8 cellular contexts compared by ENCODE assay signal in genomic region chr2:70978388-70979357, GRCh38. TPM values are rescaled to one million over a fixed set of nuclear protein-coding genes. Genes with fewer than 3 reads are reported as not detected.
A peak's percentile ranks its signal among the peaks of the same experiment; 100 is the strongest.
DNase-seq lines count a peak whose midpoint lies in the region; ATAC-seq and TF ChIP-seq lines count a peak whose summit lies in the region.

TSS of gene ANKRD53 (plus strand) at chr2:70978630. CDS start at chr2:70978646, 16 bp downstream.

- no peak within 1 kb of the TSS for H4K5ac ChIP-seq in mesendoderm (ENCODE audit: low read length)

- H3K27ac Mint-ChIP-seq in activated naive CD4-positive, alpha-beta T cell treated with anti-CD3 and anti-CD28 coated beads, Interleukin-2, amount 10 ng/mL, durations not matched to agents 7 days and 5 days, result peak within 1 kb of the TSS; percentile 88

- peak within 1 kb of the TSS; percentile 88 for H3K4me2 ChIP-seq in mesendoderm (ENCODE audit: low read length)

- H3K79me1 ChIP-seq in mesendoderm (ENCODE audit: low read length), result no peaks in the 10 kb centered on the region

- CTCF ChIA-PET in activated naive CD4-positive, alpha-beta T cell treated with anti-CD3 and anti-CD28 coated beads, Interleukin-2, amount 10 ng/mL, durations not matched to agents 7 days and 5 days (lab: Charles Lee), result interaction anchor here (0.8 to 1.6 kb wide), 5 partner anchors 12 to 28 kb away, joined by 3 to 13 read pairs (median 6); no protein-coding TSS in a partner anchor

- H3K27me3 Mint-ChIP-seq in activated naive CD4-positive, alpha-beta T cell treated with anti-CD3 and anti-CD28 coated beads, Interleukin-2, amount 10 ng/mL, durations not matched to agents 7 days and 5 days, result peaks cover 13% of the 10 kb centered on the region

- H3K4me1 ChIP-seq in effector memory CD4-positive, alpha-beta T cell (ENCODE audit: control insufficient read depth, insufficient read depth, low read length, poor library complexity, severe bottlenecking), result peaks cover 14% of the 10 kb centered on the region
- H3K4me1 ChIP-seq in mesendoderm (ENCODE audit: control insufficient read depth, low read depth, low read length), result no peaks in the 10 kb centered on the region
- peaks cover 9% of the 10 kb centered on the region for H3K4me1 ChIP-seq in upper lobe of right lung

- no CpG with 5 or more reads among the region's 82 CpGs for WGBS in mesendoderm (ENCODE audit: extremely low coverage, insufficient coverage, low lambda C conversion rate)

- no peak within 1 kb of the TSS for H3K23ac ChIP-seq in mesendoderm (ENCODE audit: low read length)

- peak within 1 kb of the TSS; percentile 88 for H3K56ac ChIP-seq in mesendoderm (ENCODE audit: low read length)

- no peaks in the 10 kb centered on the region for H3K9me3 Mint-ChIP-seq in activated naive CD4-positive, alpha-beta T cell treated with anti-CD3 and anti-CD28 coated beads, Interleukin-2, amount 10 ng/mL, durations not matched to agents 7 days and 5 days

- no peaks in the 10 kb centered on the region for H3K36me3 Mint-ChIP-seq in activated naive CD4-positive, alpha-beta T cell treated with anti-CD3 and anti-CD28 coated beads, Interleukin-2, amount 10 ng/mL, durations not matched to agents 7 days and 5 days

- no peaks in the 10 kb centered on the region for H3K27me3 ChIP-seq in effector memory CD4-positive, alpha-beta T cell (replicated peaks; ENCODE audit: control insufficient read depth, insufficient read depth, low read length, poor library complexity, severe bottlenecking)
- H3K27me3 ChIP-seq in mesendoderm (ENCODE audit: insufficient read depth, low read length, poor library complexity) (no peaks in the 10 kb centered on the region), upper lobe of right lung (no peaks in the 10 kb centered on the region)

- H2BK120ac ChIP-seq in mesendoderm (ENCODE audit: low read depth, low read length), result no peak within 1 kb of the TSS

- no peak within 1 kb of the TSS for H3K4ac ChIP-seq in mesendoderm (ENCODE audit: low read depth, low read length)

- H3K9me3 ChIP-seq in effector memory CD4-positive, alpha-beta T cell (ENCODE audit: control insufficient read depth, low read length), result no peaks in the 10 kb centered on the region
- H3K9me3 ChIP-seq in upper lobe of right lung, result no peaks in the 10 kb centered on the region

- H3K18ac ChIP-seq in mesendoderm (ENCODE audit: low read length), result peak within 1 kb of the TSS; percentile 1

- peak; percentile 36 for DNase-seq in activated naive CD4-positive, alpha-beta T cell treated with anti-CD3 and anti-CD28 coated beads, Interleukin-2, amount 10 ng/mL, durations not matched to agents 7 days and 5 days
- no peak for DNase-seq in activated naive CD4-positive, alpha-beta T cell treated with Interleukin-2 at 50 U/mL for 16 hours
- DNase-seq in RPMI7951 (ENCODE audit: low read depth) (peak; percentile 42), mesendoderm (peak; percentile 58), upper lobe of right lung (peak; percentile 71), T1000 (lab: John Stamatoyannopoulos, UW) (no peak)
- no peak for DNase-seq in effector memory CD4-positive, alpha-beta T cell

- H3K4me3 ChIP-seq in effector memory CD4-positive, alpha-beta T cell (ENCODE audit: insufficient read depth, low read depth, low read length, poor library complexity, severe bottlenecking), result peak within 1 kb of the TSS; percentile 60
- peak within 1 kb of the TSS; percentile 54 for H3K4me3 ChIP-seq in mesendoderm (ENCODE audit: low read length)
- peak within 1 kb of the TSS; percentile 76 for H3K4me3 ChIP-seq in upper lobe of right lung

- H2AK5ac ChIP-seq in mesendoderm (ENCODE audit: low read length), result no peak within 1 kb of the TSS

- no peaks in the 10 kb centered on the region for H3K36me3 ChIP-seq in effector memory CD4-positive, alpha-beta T cell (ENCODE audit: control insufficient read depth, insufficient read depth, low read length)
- H3K36me3 ChIP-seq in mesendoderm (ENCODE audit: control insufficient read depth, insufficient read depth, low read length), result no peaks in the 10 kb centered on the region
- no peaks in the 10 kb centered on the region for H3K36me3 ChIP-seq in upper lobe of right lung

- peaks cover 18% of the 10 kb centered on the region for H3K4me1 Mint-ChIP-seq in activated naive CD4-positive, alpha-beta T cell treated with anti-CD3 and anti-CD28 coated beads, Interleukin-2, amount 10 ng/mL, durations not matched to agents 7 days and 5 days

- H3K4me3 Mint-ChIP-seq in activated naive CD4-positive, alpha-beta T cell treated with anti-CD3 and anti-CD28 coated beads, Interleukin-2, amount 10 ng/mL, durations not matched to agents 7 days and 5 days, result peak within 1 kb of the TSS; percentile 61

- H3K9ac ChIP-seq in mesendoderm (ENCODE audit: low read length), result peak within 1 kb of the TSS; percentile 71

- no peak for TF ChIP-seq CTCF in upper lobe of right lung (IDR thresholded peaks at IDR 0.05)

- H2BK5ac ChIP-seq in mesendoderm (ENCODE audit: low read length), result no peak within 1 kb of the TSS

- intact Hi-C loops in upper lobe of right lung (cut with DNase I), result no loop called here

- no peak within 1 kb of the TSS for H4K8ac ChIP-seq in mesendoderm (ENCODE audit: low read depth, low read length)

- peak; percentile 77 for ATAC-seq in upper lobe of right lung
- ATAC-seq in GM18517 (IDR thresholded peaks at IDR 0.05; ENCODE audit: unreplicated experiment), result no peak

- H3K27ac ChIP-seq in effector memory CD4-positive, alpha-beta T cell (ENCODE audit: insufficient read depth, low read length, poor library complexity, severe bottlenecking), result peak within 1 kb of the TSS; percentile 37
- H3K27ac ChIP-seq in mesendoderm (ENCODE audit: low read depth, low read length) (no peak within 1 kb of the TSS), upper lobe of right lung (peak within 1 kb of the TSS; percentile 94)

- H2BK15ac ChIP-seq in mesendoderm (replicated peaks; ENCODE audit: low read depth), result no peak within 1 kb of the TSS

- H3K79me2 ChIP-seq in mesendoderm (ENCODE audit: control insufficient read depth, insufficient read depth, low read length), result no peaks in the 10 kb centered on the region

RNA-seq across cellular contexts. Expression of gene ANKRD53, which starts in this region (rescaled TPM):
- total RNA-seq in RPMI7951 (2014; rRNA removed; shearing (Covaris generic)), result 0.20 TPM in 1 of 2 replicates, not detected in the other
- 0.72 TPM for polyA plus RNA-seq in mesendoderm (2013, experiment 1 of 2)
- 0.53 TPM for polyA plus RNA-seq in mesendoderm (2013, experiment 2 of 2)
- total RNA-seq in upper lobe of right lung, result 0.38 TPM

Comparison
In these comparisons a context has a peak if more than half of its experiments do, and no peak if none do; other contexts are left out.
1. DNase-seq: peak in activated naive CD4-positive, alpha-beta T cell treated with anti-CD3 and anti-CD28 coated beads, Interleukin-2, amount 10 ng/mL, durations not matched to agents 7 days and 5 days (single experiment) and mesendoderm (single experiment); none in activated naive CD4-positive, alpha-beta T cell treated with Interleukin-2 at 50 U/mL for 16 hours (single experiment), effector memory CD4-positive, alpha-beta T cell (0 of 3) and T1000 (single experiment).
2. Peak in DNase-seq in RPMI7951; RNA of the gene not detected or under 1 TPM.
3. Peak in DNase-seq, ATAC-seq, H3K4me3 ChIP-seq and H3K27ac ChIP-seq in upper lobe of right lung; RNA of the gene not detected or under 1 TPM.
4. Peak in every context shown above with its lines, with median percentiles within 50 percentile points of each other: H3K4me3 ChIP-seq.